ENCODE assay signal across 1 cellular context in the genomic region with DNA sequence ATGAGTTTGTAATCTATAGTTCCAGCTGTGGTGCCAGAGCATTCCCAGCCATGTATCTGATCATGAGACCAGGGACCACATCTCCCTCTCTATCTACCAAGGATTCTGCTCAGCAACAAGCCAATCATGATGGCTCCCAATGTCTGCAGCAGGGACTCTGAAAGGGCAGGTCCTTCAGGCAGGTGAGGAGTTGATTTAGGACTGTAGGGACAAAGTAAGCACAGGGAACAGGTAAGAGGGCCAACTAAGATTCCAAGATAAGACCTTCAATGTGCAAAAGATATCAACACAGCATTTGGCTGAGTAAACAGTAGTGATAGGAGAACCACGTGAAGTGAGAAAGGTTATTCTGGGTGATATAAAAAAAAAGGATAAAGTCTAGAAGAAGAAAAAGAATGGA.
TF ChIP-seq lines count a peak whose summit lies in the region.

No MANE protein-coding gene starts in this region.

TF ChIP-seq in endothelial cell of umbilical vein, 7 proteins besides CTCF, POLR2A, EP300 and RAD21:
- TF ChIP-seq POLR2AphosphoS5 (IDR thresholded peaks at IDR 0.05; ENCODE audit: insufficient read depth, low read depth, low read length) (no peak), EZH2 (IDR thresholded peaks at IDR 0.05; ENCODE audit: borderline replicate concordance, low read depth, low read length, severe bottlenecking) (no peak), GATA2 (IDR thresholded peaks at IDR 0.05; ENCODE audit: insufficient read depth, insufficient read length, low read depth, low read length) (no peak), MYC (IDR thresholded peaks at IDR 0.05; ENCODE audit: low read depth, low read length) (no peak), FOS (IDR thresholded peaks at IDR 0.05; ENCODE audit: borderline replicate concordance, insufficient read depth, low read length) (no peak)
